In genomic region chr3:188106006-188106405, GRCh38 we compare ENCODE assay signal across 29 cellular contexts.
"Had no signal": no experiment of that assay in that cellular context is flagged by ENCODE, and none has a peak within 500 bp of the region (broad histone marks: within the 10 kb centered on the region; RNA-seq: fewer than 3 reads in every experiment).

No MANE protein-coding gene starts in this region.

- H3K27ac Mint-ChIP-seq: dendritic cell treated with granulocyte-macrophage colony-stimulating factor and Interleukin-4, amounts not matched to agents 40 ng/mL and 50 ng/mL, for 4 days; effector memory CD8-positive, alpha-beta T cell; endodermal cell had no signal

- H3K36me3 ChIP-seq: colonic mucosa, esophagus muscularis mucosa, esophagus squamous epithelium, gastrocnemius medialis, gastroesophageal sphincter, heart left ventricle, heart right ventricle had no signal

- H3K9me3 Mint-ChIP-seq: effector memory CD8-positive, alpha-beta T cell; endodermal cell had no signal

- H3K27me3 ChIP-seq: colonic mucosa, dorsolateral prefrontal cortex, esophagus muscularis mucosa, gastrocnemius medialis, gastroesophageal sphincter, heart left ventricle, heart right ventricle had no signal

- H3K4me3 ChIP-seq: colonic mucosa, coronary artery, dorsolateral prefrontal cortex, esophagus muscularis mucosa, esophagus squamous epithelium, gastrocnemius medialis, gastroesophageal sphincter, heart left ventricle, heart right ventricle had no signal

- H3K27ac ChIP-seq: colonic mucosa, coronary artery, dorsolateral prefrontal cortex, epithelial cell of prostate, esophagus muscularis mucosa, esophagus squamous epithelium, foreskin keratinocyte, gastrocnemius medialis, gastroesophageal sphincter, heart left ventricle, heart right ventricle had no signal

- FAIRE-seq: colon, endometrium, endothelial cell of umbilical vein, frontal cortex had no signal

- DNase-seq: colonic mucosa; cortex of kidney; dermis blood vessel endothelial cell; dorsolateral prefrontal cortex; effector CD4-positive, alpha-beta T cell; effector CD8-positive, alpha-beta T cell; effector memory CD4-positive, alpha-beta T cell; effector memory CD8-positive, alpha-beta T cell; endodermal cell; erythroblast; esophagus squamous epithelium; foreskin fibroblast; foreskin keratinocyte; foreskin melanocyte; gastrocnemius medialis; glutamatergic neuron; head of caudate nucleus; heart left ventricle; heart right ventricle had no signal

- H3K4me3 Mint-ChIP-seq: dendritic cell treated with granulocyte-macrophage colony-stimulating factor and Interleukin-4, amounts not matched to agents 40 ng/mL and 50 ng/mL, for 4 days; effector memory CD8-positive, alpha-beta T cell; endodermal cell had no signal

- H3K4me1 ChIP-seq: colonic mucosa, esophagus squamous epithelium, foreskin keratinocyte, gastrocnemius medialis, gastroesophageal sphincter had no signal

- H3K9me3 ChIP-seq: colonic mucosa, esophagus squamous epithelium, gastrocnemius medialis had no signal

- ATAC-seq: effector memory CD8-positive, alpha-beta T cell; esophagus mucosa; foreskin keratinocyte; gastrocnemius medialis; gastroesophageal sphincter; heart left ventricle; heart right ventricle had no signal
